Comparison of ENCODE assay signal across 8 cellular contexts in the genomic region with DNA sequence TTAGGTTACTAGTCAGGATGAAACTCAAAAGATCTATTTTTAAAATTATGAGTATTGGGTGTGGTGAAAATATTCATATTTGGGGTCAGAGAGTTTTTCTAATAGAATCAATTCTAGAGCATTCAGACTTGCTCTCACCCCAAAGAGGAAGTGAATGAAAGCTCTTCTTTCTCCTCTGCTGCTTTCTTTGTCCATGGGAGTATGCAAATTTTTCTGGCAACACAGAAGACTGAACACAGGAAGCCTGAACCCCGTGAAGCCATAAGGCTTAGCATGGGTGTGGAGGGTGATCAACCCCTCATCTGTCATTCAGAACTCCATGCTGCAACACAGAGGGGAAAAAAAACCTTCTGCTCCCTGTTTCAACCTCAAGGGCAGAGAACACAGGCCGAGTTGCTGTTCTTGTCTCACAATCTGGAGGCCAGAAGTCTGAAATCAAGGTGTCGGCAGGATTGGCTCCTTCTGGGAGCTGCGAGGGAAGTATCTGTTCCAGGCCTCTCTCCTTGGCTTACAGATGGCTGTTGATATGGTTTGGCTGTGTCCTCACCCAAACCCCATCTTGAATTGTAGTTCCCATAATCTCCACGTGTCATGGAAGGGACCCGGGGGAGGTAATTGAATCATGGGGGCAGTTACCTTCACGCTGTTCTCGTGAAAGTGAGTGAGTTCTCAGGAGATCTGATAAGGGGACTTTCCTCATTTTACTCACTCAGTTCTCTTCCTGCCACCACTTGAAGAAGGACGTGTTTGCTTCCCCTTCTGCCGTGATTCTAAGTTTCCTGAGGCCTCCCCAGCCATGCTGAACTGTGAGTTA. TPM values are rescaled to one million over a fixed set of nuclear protein-coding genes. Genes with fewer than 3 reads are reported as not detected.
DNase-seq lines count a peak whose midpoint lies in the region; ATAC-seq and TF ChIP-seq lines count a peak whose summit lies in the region.

No MANE protein-coding gene starts in this region.

- no CpG with 5 or more reads among the region's 10 CpGs for WGBS in H9 (ENCODE audit: extremely low coverage, insufficient read length, low lambda C conversion rate)
- WGBS in hepatocyte (ENCODE audit: low lambda C conversion rate, missing lambda C conversion rate) = 76% methylated on average over 10 of the region's 10 CpGs

- H3K79me2 ChIP-seq in H9 (ENCODE audit: insufficient read depth, low read length) (no peaks in the 10 kb centered on the region), hepatocyte (no peaks in the 10 kb centered on the region)

- H3K9me3 Mint-ChIP-seq in H9 = no peaks in the 10 kb centered on the region; a peak in 1 of 5 replicates
- no peaks in the 10 kb centered on the region for H3K9me3 Mint-ChIP-seq in activated CD8-positive, alpha-beta T cell treated with anti-CD3 and anti-CD28 coated beads, Interleukin-2, amount 10 ng/mL, durations not matched to agents 7 days and 5 days (ENCODE audit: insufficient read depth)

- no peaks in the 10 kb centered on the region for H3K9me2 ChIP-seq in hepatocyte (replicated peaks; ENCODE audit: insufficient read depth)

- H3K14ac ChIP-seq in H9 (ENCODE audit: insufficient read depth, low read length) = no peak overlapping the region

- no peak overlapping the region for H3K9ac ChIP-seq in H9 (ENCODE audit: extremely low read depth, insufficient read length, low read length)

- no peak overlapping the region for H2BK20ac ChIP-seq in H9 (ENCODE audit: low read depth, low read length, poor library complexity, severe bottlenecking)

- no peak overlapping the region for H2BK120ac ChIP-seq in H9 (ENCODE audit: low read depth, low read length, poor library complexity, severe bottlenecking)

- H3K4ac ChIP-seq in H9 (ENCODE audit: low read depth, low read length) = no peak overlapping the region

- H3K27me3 Mint-ChIP-seq in H9 (ENCODE audit: low read depth) = no peaks in the 10 kb centered on the region; the same call in 1 of the 2 replicates
- H3K27me3 Mint-ChIP-seq in activated CD8-positive, alpha-beta T cell treated with anti-CD3 and anti-CD28 coated beads, Interleukin-2, amount 10 ng/mL, durations not matched to agents 7 days and 5 days (ENCODE audit: low read depth) = no peaks in the 10 kb centered on the region

- H3K79me1 ChIP-seq in H9 (ENCODE audit: insufficient read depth, low read depth, low read length, poor library complexity, severe bottlenecking) = no peaks in the 10 kb centered on the region

- no peak overlapping the region for H3K4me2 ChIP-seq in H9 (ENCODE audit: insufficient read depth, insufficient read length, low read length)
- no peak overlapping the region for H3K4me2 ChIP-seq in hepatocyte

- H3K4me1 ChIP-seq in H9 (ENCODE audit: insufficient read depth, low read length) (peaks cover 4% of the 10 kb centered on the region; the same call in 1 of the 2 replicates), hepatocyte (ENCODE audit: insufficient read depth) (no peaks in the 10 kb centered on the region)

- peak; percentile 85 for ATAC-seq in GM18498 (IDR thresholded peaks at IDR 0.05; ENCODE audit: unreplicated experiment)
- peak; percentile 56 for ATAC-seq in activated CD8-positive, alpha-beta T cell treated with anti-CD3 and anti-CD28 coated beads, Interleukin-2, amount 10 ng/mL, durations not matched to agents 7 days and 5 days

- no peaks in the 10 kb centered on the region for H3K23me2 ChIP-seq in H9 (ENCODE audit: insufficient read length, low read depth, low read length, poor library complexity, severe bottlenecking)

- no peak overlapping the region for H3K23ac ChIP-seq in H9 (ENCODE audit: insufficient read length, low read depth, low read length)

- no peaks in the 10 kb centered on the region; a peak in 1 of 7 replicates for H3K36me3 Mint-ChIP-seq in H9 (ENCODE audit: insufficient read depth in 1 of 3, low read depth in 3 of 3)
- peaks cover 30% of the 10 kb centered on the region for H3K36me3 Mint-ChIP-seq in activated CD8-positive, alpha-beta T cell treated with anti-CD3 and anti-CD28 coated beads, Interleukin-2, amount 10 ng/mL, durations not matched to agents 7 days and 5 days (ENCODE audit: low read depth)

- TF ChIP-seq CTCF in H9 (conservative IDR thresholded peaks at IDR 0.05) (no peak), hepatocyte (IDR thresholded peaks at IDR 0.05; ENCODE audit: poor library complexity) (no peak)

- POLR2A ChIA-PET in activated CD8-positive, alpha-beta T cell treated with anti-CD3 and anti-CD28 coated beads, Interleukin-2, amount 10 ng/mL, durations not matched to agents 7 days and 5 days (lab: Charles Lee) = interaction anchor here (1.0 to 7.4 kb wide), 8 partner anchors 9 to 169 kb away, joined by 3 to 96 read pairs (median 12); a partner anchor contains a TSS

- no peaks in the 10 kb centered on the region for H3K27me3 ChIP-seq in H9 (ENCODE audit: insufficient read depth, low read length)
- no peaks in the 10 kb centered on the region for H3K27me3 ChIP-seq in hepatocyte

- H4K5ac ChIP-seq in H9 (ENCODE audit: insufficient read length, low read depth, low read length) = no peak overlapping the region

- H3K27ac Mint-ChIP-seq in H9 = peak overlapping the region in 2 of 3 experiments; percentile 55 to 76; a peak in 5 of 7 replicates
- H3K27ac Mint-ChIP-seq in activated CD8-positive, alpha-beta T cell treated with anti-CD3 and anti-CD28 coated beads, Interleukin-2, amount 10 ng/mL, durations not matched to agents 7 days and 5 days = peak overlapping the region; percentile 89

- no peak overlapping the region for H2AK5ac ChIP-seq in H9 (ENCODE audit: insufficient read length, low read length)

- no peak overlapping the region for H3K4me3 ChIP-seq in hepatocyte

- CTCF ChIA-PET in activated CD8-positive, alpha-beta T cell treated with anti-CD3 and anti-CD28 coated beads, Interleukin-2, amount 10 ng/mL, durations not matched to agents 7 days and 5 days (lab: Charles Lee) = interaction anchor here (1.2 to 4.2 kb wide), 3 partner anchors 8 to 36 kb away, joined by 3 to 24 read pairs (median 3); no protein-coding TSS in a partner anchor

- H2BK15ac ChIP-seq in H9 (ENCODE audit: low read depth, low read length) = no peak overlapping the region

- H3K4me1 Mint-ChIP-seq in H9 = peaks cover 15 to 16% of the 10 kb centered on the region in 2 experiments
- peaks cover 63% of the 10 kb centered on the region for H3K4me1 Mint-ChIP-seq in activated CD8-positive, alpha-beta T cell treated with anti-CD3 and anti-CD28 coated beads, Interleukin-2, amount 10 ng/mL, durations not matched to agents 7 days and 5 days (ENCODE audit: low read depth)

- DNase-seq in H9 = no peak
- DNase-seq in NCI-H1417 (lab: John Stamatoyannopoulos, UW) = peak in 2 of 3 experiments; percentile 54 to 80
- DNase-seq in activated CD8-positive, alpha-beta T cell treated with anti-CD3 and anti-CD28 coated beads, Interleukin-2, amount 10 ng/mL, durations not matched to agents 7 days and 5 days = peak; percentile 76
- DNase-seq in hepatocyte (ENCODE audit: low spot score) = no peak
- peak; percentile 56 to 63 for DNase-seq in stimulated activated CD8-positive, alpha-beta memory T cell treated with anti-CD3 and anti-CD28 coated beads, Interleukin-15, amount 100 ng/mL, for 48 hours (ENCODE audit: low read depth in 2 of 2)
- DNase-seq in mucosa of gallbladder (ENCODE audit: low spot score) = no peak
- no peak for DNase-seq in NCI-H1105 treated with DMSO at 0.1 percent for 48 hours (lab: John Stamatoyannopoulos, UW)

- H3K27ac ChIP-seq in H9 (ENCODE audit: insufficient read length, low read depth, low read length) = no peak overlapping the region
- H3K27ac ChIP-seq in hepatocyte = no peak overlapping the region

- no peaks in the 10 kb centered on the region for H3K36me3 ChIP-seq in hepatocyte (replicated peaks; ENCODE audit: insufficient read depth, low read depth)

- no peak overlapping the region for H3K4me3 Mint-ChIP-seq in H9
- H3K4me3 Mint-ChIP-seq in activated CD8-positive, alpha-beta T cell treated with anti-CD3 and anti-CD28 coated beads, Interleukin-2, amount 10 ng/mL, durations not matched to agents 7 days and 5 days = peak overlapping the region; percentile 79

- no peaks in the 10 kb centered on the region for H3K9me3 ChIP-seq in H9 (ENCODE audit: control insufficient read depth, low read depth, low read length)
- no peaks in the 10 kb centered on the region for H3K9me3 ChIP-seq in hepatocyte (ENCODE audit: low read depth)

- no peak overlapping the region for H3K18ac ChIP-seq in H9 (ENCODE audit: insufficient read length, low read depth, low read length)

- no peak overlapping the region for H2BK5ac ChIP-seq in H9 (ENCODE audit: insufficient read length, low read length)

- H2BK12ac ChIP-seq in H9 (ENCODE audit: insufficient read length, low read depth, low read length) = no peak overlapping the region

- H4K91ac ChIP-seq in H9 (ENCODE audit: insufficient read length, low read depth, low read length) = no peak overlapping the region

- H4K20me1 ChIP-seq in H9 (ENCODE audit: control insufficient read depth, insufficient read depth, insufficient read length) (no peaks in the 10 kb centered on the region), hepatocyte (ENCODE audit: insufficient read depth, poor library complexity, severe bottlenecking) (no peaks in the 10 kb centered on the region)

- H3T11ph ChIP-seq in H9 (ENCODE audit: low read length) = no peak overlapping the region

- H2AFZ ChIP-seq in H9 (ENCODE audit: low read length) (no peak overlapping the region), hepatocyte (peak overlapping the region; percentile 6)

- H4K8ac ChIP-seq in H9 (replicated peaks; ENCODE audit: insufficient read length, low read depth, low read length) = no peak overlapping the region

- no peak overlapping the region for H3K56ac ChIP-seq in H9 (ENCODE audit: insufficient read length, low read depth, low read length)

RNA-seq across cellular contexts. Expression of a gene that starts 33.7 kb away (rescaled TPM):
- total RNA-seq in H9 (2021) = 15.4 and 18.8 TPM in 2 replicates
- 100 to 1,000 TPM; 136 to 137 TPM for total RNA-seq in activated CD8-positive, alpha-beta T cell treated with anti-CD3 and anti-CD28 coated beads, Interleukin-2, amount 10 ng/mL, durations not matched to agents 7 days and 5 days
- total RNA-seq in hepatocyte = 68.6 and 101 TPM in 2 replicates
- polyA plus RNA-seq in hepatocyte = 81.7 and 94.0 TPM in 2 replicates
- total RNA-seq in mucosa of gallbladder = 96.4 TPM

Comparison
In these comparisons a context has a peak if more than half of its experiments do, and no peak if none do; other contexts are left out.
1. DNase-seq: peak in NCI-H1417 (2 of 3), activated CD8-positive, alpha-beta T cell treated with anti-CD3 and anti-CD28 coated beads, Interleukin-2, amount 10 ng/mL, durations not matched to agents 7 days and 5 days (single experiment) and stimulated activated CD8-positive, alpha-beta memory T cell treated with anti-CD3 and anti-CD28 coated beads, Interleukin-15, amount 100 ng/mL, for 48 hours (2 of 2); none in H9 (single experiment), hepatocyte (single experiment), mucosa of gallbladder (single experiment) and NCI-H1105 treated with DMSO at 0.1 percent for 48 hours (single experiment).